Comparison of ENCODE assay signal across 13 cellular contexts in genomic region chr9:98873535-98874432, GRCh38.
DNase-seq lines count a peak whose midpoint lies in the region; ATAC-seq and TF ChIP-seq lines count a peak whose summit lies in the region.
"Had no signal": no experiment of that assay in that cellular context is flagged by ENCODE, and none has a peak within 500 bp of the region (broad histone marks: within the 10 kb centered on the region; RNA-seq: fewer than 3 reads in every experiment).

No MANE protein-coding gene starts in this region.

- WGBS in adrenal gland, 4 donors = 58 to 75% (median 68%) methylated on average over 7 of the region's 7 CpGs

- H3K4me1 ChIP-seq in adrenal gland (replicated peaks in 1 of 2) = peaks cover 8 to 10% of the 10 kb centered on the region in 2 donors
- H3K4me1 ChIP-seq: transverse colon had no signal

- in situ Hi-C loops in KBM-7 (cut with MboI; ENCODE audit: low pct_unique_long_range_greater_than_20kb, low sequenced_read_pairs) = no loop called here

- no peaks in the 10 kb centered on the region for H3K36me3 ChIP-seq in adrenal gland (replicated peaks in 1 of 2)
- H3K36me3 ChIP-seq: transverse colon had no signal

- ATAC-seq in Right ventricle myocardium superior (ENCODE audit: poor library complexity) (peak; percentile 89), HG03457 (IDR thresholded peaks at IDR 0.05; ENCODE audit: unreplicated experiment) (no peak)

- intact Hi-C loops in adrenal gland (cut with DNase I) = loop anchor here in 1 of 2 donors (10.0 kb wide), 1 partner anchor 111 kb away; no protein-coding TSS in a partner anchor
- intact Hi-C loops in Right ventricle myocardium superior (cut with DNase I) = loop anchor here (5.0 kb wide), 1 partner anchor 74 kb away; no protein-coding TSS in a partner anchor
- intact Hi-C loops in posterior vena cava (cut with DNase I) = loop anchor here in 1 of 2 donors (10.0 kb wide), 1 partner anchor 91 kb away; no protein-coding TSS in a partner anchor

- TF ChIP-seq POLR2A in adrenal gland (IDR thresholded peaks at IDR 0.05) = no peak

- H3K9me3 ChIP-seq in adrenal gland (replicated peaks in 1 of 3) = no peaks in the 10 kb centered on the region
- H3K9me3 ChIP-seq: transverse colon had no signal

- TF ChIP-seq CTCF in adrenal gland (IDR thresholded peaks at IDR 0.05) = no peak

- H3K27me3 ChIP-seq in adrenal gland = no peaks in the 10 kb centered on the region
- H3K27me3 ChIP-seq: transverse colon had no signal

- DNase-seq in EH (ENCODE audit: low read depth) = peak; percentile 73
- peak; percentile 75 to 89 (median 86) for DNase-seq in adrenal gland
- peak; percentile 82 for DNase-seq in Right ventricle myocardium superior
- peak; percentile 89 for DNase-seq in posterior vena cava (ENCODE audit: low spot score)
- no peak for DNase-seq in NCI-H1694 treated with DMSO at 0.1 percent for 48 hours (lab: John Stamatoyannopoulos, UW)
- DNase-seq in epidermal melanocyte (ENCODE audit: insufficient read length, low spot score) = no peak
- no peak for DNase-seq in KBM-7
- DNase-seq: activated CD4-positive, alpha-beta T cell treated with anti-CD3 and anti-CD28 coated beads, Interleukin-2, amount 50 U/mL, for 1 hour; activated naive CD4-positive, alpha-beta T cell treated with anti-CD3 and anti-CD28 coated beads for 36 hours; dermis blood vessel endothelial cell; NCI-H1417; transverse colon had no signal

- H3K27ac ChIP-seq in adrenal gland = no peak overlapping the region
- H3K27ac ChIP-seq: transverse colon had no signal

- no peak overlapping the region for H3K4me3 ChIP-seq in adrenal gland
- H3K4me3 ChIP-seq: transverse colon had no signal

Comparison
In these comparisons a context has a peak if more than half of its experiments do, and no peak if none do; other contexts are left out.
1. DNase-seq: peak in EH (single experiment), adrenal gland (7 of 7), Right ventricle myocardium superior (single experiment) and posterior vena cava (single experiment); none in NCI-H1694 treated with DMSO at 0.1 percent for 48 hours (single experiment), epidermal melanocyte (single experiment) and KBM-7 (single experiment).